ENCODE assay signal across 19 cellular contexts in genomic region chr2:18479901-18480369, GRCh38.
DNase-seq lines count a peak whose midpoint lies in the region; ATAC-seq and TF ChIP-seq lines count a peak whose summit lies in the region.
"Had no signal": no experiment of that assay in that cellular context is flagged by ENCODE, and none has a peak within 500 bp of the region (broad histone marks: within the 10 kb centered on the region; RNA-seq: fewer than 3 reads in every experiment).

No MANE protein-coding gene starts in this region.

- 46% methylated on average over 4 of the region's 4 CpGs for WGBS in right cardiac atrium
- 65% methylated on average over 4 of the region's 4 CpGs for WGBS in suprapubic skin
- 72 to 73% methylated on average over 4 of the region's 4 CpGs for WGBS in thyroid gland, 2 donors

- H3K4me1 ChIP-seq in right cardiac atrium (ENCODE audit: control insufficient read depth, insufficient read depth, low read length) (peaks cover 4% of the 10 kb centered on the region), suprapubic skin (peaks cover 4% of the 10 kb centered on the region), Peyer's patch (no peaks in the 10 kb centered on the region), thyroid gland (no peaks in the 10 kb centered on the region)
- H3K4me1 ChIP-seq: BLaER1 had no signal

- H3K9me3 ChIP-seq in right cardiac atrium (ENCODE audit: control insufficient read depth, low read length), result no peaks in the 10 kb centered on the region
- H3K9me3 ChIP-seq in suprapubic skin, result no peaks in the 10 kb centered on the region
- no peaks in the 10 kb centered on the region for H3K9me3 ChIP-seq in Peyer's patch
- no peaks in the 10 kb centered on the region for H3K9me3 ChIP-seq in thyroid gland
- H3K9me3 ChIP-seq: BLaER1 had no signal

- no peak for TF ChIP-seq POLR2A in suprapubic skin (IDR thresholded peaks at IDR 0.05)
- TF ChIP-seq POLR2A in Peyer's patch (IDR thresholded peaks at IDR 0.05), result no peak
- TF ChIP-seq POLR2A in thyroid gland (IDR thresholded peaks at IDR 0.05), result no peak

- H3K4me1 Mint-ChIP-seq in brain, result peaks cover 9% of the 10 kb centered on the region
- H3K4me1 Mint-ChIP-seq: activated CD4-positive, alpha-beta memory T cell treated with anti-CD3 and anti-CD28 coated beads, Interleukin-2, amount 10 ng/mL, durations not matched to agents 7 days and 5 days had no signal

- H3K4me3 Mint-ChIP-seq in brain, result no peak overlapping the region
- H3K4me3 Mint-ChIP-seq: activated CD4-positive, alpha-beta memory T cell treated with anti-CD3 and anti-CD28 coated beads, Interleukin-2, amount 10 ng/mL, durations not matched to agents 7 days and 5 days; activated naive CD4-positive, alpha-beta T cell treated with anti-CD3 and anti-CD28 coated beads for 36 hours; activated T-cell treated with anti-CD3 and anti-CD28 coated beads, Interleukin-2, amount 50 U/mL, for 4 hours; mesothelial cell of epicardium had no signal

- no peaks in the 10 kb centered on the region for H3K9me3 Mint-ChIP-seq in brain
- H3K9me3 Mint-ChIP-seq: activated CD4-positive, alpha-beta memory T cell treated with anti-CD3 and anti-CD28 coated beads, Interleukin-2, amount 10 ng/mL, durations not matched to agents 7 days and 5 days; activated naive CD4-positive, alpha-beta T cell treated with anti-CD3 and anti-CD28 coated beads for 36 hours; activated T-cell treated with anti-CD3 and anti-CD28 coated beads, Interleukin-2, amount 50 U/mL, for 4 hours; mesothelial cell of epicardium had no signal

- DNase-seq in GM04503 (ENCODE audit: low read depth), result peak; percentile 78
- peak; percentile 52 to 73 (median 68) for DNase-seq in right cardiac atrium
- peak; percentile 72 to 83 for DNase-seq in suprapubic skin (ENCODE audit: low spot score in 2 of 2)
- no peak for DNase-seq in activated CD8-positive, alpha-beta memory T cell treated with anti-CD3 and anti-CD28 coated beads for 24 hours
- no peak for DNase-seq in Peyer's patch
- no peak for DNase-seq in thyroid gland
- DNase-seq: activated CD4-positive, alpha-beta memory T cell treated with anti-CD3 and anti-CD28 coated beads, Interleukin-2, amount 10 ng/mL, durations not matched to agents 7 days and 5 days; activated naive CD4-positive, alpha-beta T cell treated with anti-CD3 and anti-CD28 coated beads for 36 hours; activated T-cell treated with anti-CD3 and anti-CD28 coated beads, Interleukin-2, amount 50 U/mL, for 4 hours; effector memory CD4-positive, alpha-beta T cell; H7; Karpas-422; kidney glomerular epithelial cell; NCI-H1092 treated with DMSO at 0.1 percent for 48 hours; NCI-H524 treated with DMSO at 0.1 percent for 48 hours had no signal

- no peaks in the 10 kb centered on the region for H3K36me3 ChIP-seq in suprapubic skin
- no peaks in the 10 kb centered on the region for H3K36me3 ChIP-seq in Peyer's patch
- H3K36me3 ChIP-seq in thyroid gland, result no peaks in the 10 kb centered on the region
- H3K36me3 ChIP-seq: BLaER1 had no signal

- intact Hi-C loops in right cardiac atrium (cut with DNase I), result no loop called here
- intact Hi-C loops in thyroid gland (cut with DNase I), result no loop called here

- H3K27me3 ChIP-seq in right cardiac atrium (ENCODE audit: control insufficient read depth, insufficient read depth) (no peaks in the 10 kb centered on the region), suprapubic skin (no peaks in the 10 kb centered on the region), Peyer's patch (no peaks in the 10 kb centered on the region), thyroid gland (no peaks in the 10 kb centered on the region)
- H3K27me3 ChIP-seq: BLaER1 had no signal

- H3K27ac ChIP-seq in right cardiac atrium (ENCODE audit: low read length), result no peak overlapping the region
- peak overlapping the region; percentile 27 for H3K27ac ChIP-seq in suprapubic skin
- H3K27ac ChIP-seq in Peyer's patch, result no peak overlapping the region
- no peak overlapping the region for H3K27ac ChIP-seq in thyroid gland
- H3K27ac ChIP-seq: BLaER1 had no signal

- no peaks in the 10 kb centered on the region for H3K36me3 Mint-ChIP-seq in brain
- H3K36me3 Mint-ChIP-seq: mesothelial cell of epicardium had no signal

- no peak for TF ChIP-seq CTCF in brain (conservative IDR thresholded peaks at IDR 0.05)
- TF ChIP-seq CTCF in suprapubic skin (IDR thresholded peaks at IDR 0.05), result no peak
- no peak for TF ChIP-seq CTCF in Peyer's patch (IDR thresholded peaks at IDR 0.05)
- no peak for TF ChIP-seq CTCF in thyroid gland (IDR thresholded peaks at IDR 0.05)

- ATAC-seq in right cardiac atrium, result peak; percentile 70 to 89
- ATAC-seq: activated T-cell treated with anti-CD3 and anti-CD28 coated beads, Interleukin-2, amount 50 U/mL, for 4 hours; GM12878 had no signal

- no peak for TF ChIP-seq EP300 in suprapubic skin (IDR thresholded peaks at IDR 0.05)

- peak overlapping the region in 3 of 5 experiments; percentile 26 to 64 (median 44) for H3K27ac Mint-ChIP-seq in brain
- H3K27ac Mint-ChIP-seq: activated CD4-positive, alpha-beta memory T cell treated with anti-CD3 and anti-CD28 coated beads, Interleukin-2, amount 10 ng/mL, durations not matched to agents 7 days and 5 days; activated naive CD4-positive, alpha-beta T cell treated with anti-CD3 and anti-CD28 coated beads for 36 hours; mesothelial cell of epicardium had no signal

- no peak overlapping the region for H3K4me3 ChIP-seq in right cardiac atrium (ENCODE audit: low read length)
- H3K4me3 ChIP-seq in suprapubic skin, result no peak overlapping the region
- no peak overlapping the region for H3K4me3 ChIP-seq in Peyer's patch
- no peak overlapping the region for H3K4me3 ChIP-seq in thyroid gland (replicated peaks in 1 of 3)
- H3K4me3 ChIP-seq: BLaER1, GM12878 had no signal

- H3K27me3 Mint-ChIP-seq in brain, result peaks cover 2% of the 10 kb centered on the region

Comparison
In these comparisons a context has a peak if more than half of its experiments do, and no peak if none do; other contexts are left out.
1. DNase-seq: peak in GM04503 (single experiment), right cardiac atrium (3 of 3) and suprapubic skin (2 of 2); none in activated CD8-positive, alpha-beta memory T cell treated with anti-CD3 and anti-CD28 coated beads for 24 hours (single experiment), Peyer's patch (0 of 3) and thyroid gland (0 of 2).